Comparison of ENCODE assay signal across 8 cellular contexts in genomic region chr10:32958085-32958991, GRCh38. TPM values are rescaled to one million over a fixed set of nuclear protein-coding genes. Genes with fewer than 3 reads are reported as not detected.
A peak's percentile ranks its signal among the peaks of the same experiment; 100 is the strongest.
DNase-seq lines count a peak whose midpoint lies in the region; ATAC-seq, FAIRE-seq and TF ChIP-seq lines count a peak whose summit lies in the region.

Gene ITGB1 (minus strand): TSS chr10:32958230. CDS start chr10:32935558, 22,672 bp downstream.

- 0 out of 2 replicates have a peak, but pooled peaks have one; percentile 6 for TF ChIP-seq CTCF in HepG2 (CRISPR knock-in tag; IDR thresholded peaks at IDR 0.05)

- peak; percentile 93 to 94 for TF ChIP-seq POLR2A in HepG2 (IDR thresholded peaks at IDR 0.05; ENCODE audit: insufficient read depth in 1 of 2, low read depth in 2 of 2, low read length in 2 of 2)

- peaks cover 3% of the 10 kb centered on the region; the same call in 1 of the 2 replicates for H3K36me3 ChIP-seq in BLaER1
- H3K36me3 ChIP-seq in HepG2 (replicated peaks in 1 of 2; ENCODE audit: control insufficient read depth in 1 of 2, insufficient read depth in 2 of 2, low read length in 2 of 2), result peaks cover under 1 to 2% of the 10 kb centered on the region in 2 experiments; a peak in 1 of 5 replicates

- in situ Hi-C loops in HepG2 (cut with HindIII; ENCODE audit: extremely low pct_ligation_motif_present, low pct_unique_long_range_greater_than_20kb), result loop anchor here (5.0 kb wide), 1 partner anchor 49 kb away; no protein-coding TSS in a partner anchor

- ATAC-seq in GM19328 (IDR thresholded peaks at IDR 0.05; ENCODE audit: unreplicated experiment) (peak; percentile 82), HG03520 (IDR thresholded peaks at IDR 0.05; ENCODE audit: unreplicated experiment) (peak; percentile 63), HepG2 (peak; percentile 93)

- POLR2A ChIA-PET in HepG2 (lab: Yijun Ruan, JAX), result interaction anchor here (1.4 to 4.3 kb wide), 6 partner anchors 13 to 26 kb away, joined by 7 to 38 read pairs (median 12); no protein-coding TSS in a partner anchor

- CTCF ChIA-PET in HepG2 (lab: Yijun Ruan, JAX; ENCODE audit: low intra/inter-chr PET ratio, low total read pairs), result no interaction called here

- TF ChIP-seq EP300 in HepG2 (IDR thresholded peaks at IDR 0.05; ENCODE audit: low read depth in 2 of 2, low read length in 2 of 2), result peak in 1 of 2 experiments; percentile 52; a peak in 1 of 4 replicates
- peak; percentile 62 for TF ChIP-seq EP300 in HepG2 (CRISPR knock-in tag; IDR thresholded peaks at IDR 0.05; ENCODE audit: borderline replicate concordance)

- BruUV-seq in HepG2 (replicated peaks; lab: Mats Ljungman, UMichigan), result no TSS peak

- no peak within 1 kb of the TSS for H2AFZ ChIP-seq in HepG2 (ENCODE audit: low read length)

- no peak for FAIRE-seq in HepG2 (lab: Jason Lieb, UNC)

- peak; percentile 92 for DNase-seq in NCI-H748 (lab: John Stamatoyannopoulos, UW; ENCODE audit: unreplicated experiment)
- DNase-seq in activated CD4-positive, alpha-beta T cell treated with anti-CD3 and anti-CD28 coated beads, Interleukin-2, amount 50 U/mL, for 4 hours, result peak; percentile 71 to 76
- DNase-seq in dermis blood vessel endothelial cell, result peak; percentile 97
- peak; percentile 86 for DNase-seq in HepG2 (ENCODE audit: low spot score)
- DNase-seq in stimulated activated CD4-positive, alpha-beta T cell treated with anti-CD3 and anti-CD28 coated beads, Interleukin-2, amount 100 ng/mL, for 48 hours, result peak; percentile 76 to 81

- H3K79me2 ChIP-seq in HepG2 (ENCODE audit: insufficient read depth, low read length), result peaks cover 64% of the 10 kb centered on the region

- 1% methylated on average over 16 of the region's 94 CpGs for WGBS in HepG2 (ENCODE audit: low lambda C conversion rate)

- H3K27ac ChIP-seq in BLaER1 (peak within 1 kb of the TSS; percentile 92), HepG2 (ENCODE audit: extremely low read length, insufficient read depth, low read length) (peak within 1 kb of the TSS; percentile 96)

- H4K20me1 ChIP-seq in BLaER1 (peaks cover 42% of the 10 kb centered on the region), HepG2 (ENCODE audit: insufficient read depth, low read length) (peaks cover 33% of the 10 kb centered on the region)

- H3K4me3 ChIP-seq in BLaER1 (peak within 1 kb of the TSS; percentile 98), HepG2 (replicated peaks in 1 of 3; ENCODE audit: insufficient read depth in 1 of 3, low read depth in 2 of 3, low read length in 3 of 3) (peak within 1 kb of the TSS; percentile 91 to 95 (median 95))

- H3K27me3 ChIP-seq in BLaER1 (no peaks in the 10 kb centered on the region), HepG2 (ENCODE audit: control insufficient read depth in 1 of 2, insufficient read depth in 2 of 2, low read length in 2 of 2) (no peaks in the 10 kb centered on the region; a peak in 1 of 5 replicates)

- TF ChIP-seq RAD21 in HepG2 (CRISPR knock-in tag; IDR thresholded peaks at IDR 0.05), result peak; percentile 37; the same call in 1 of the 2 replicates

- H3K9me3 ChIP-seq in BLaER1 (no peaks in the 10 kb centered on the region), HepG2 (ENCODE audit: low read length) (no peaks in the 10 kb centered on the region)

- H3K4me1 ChIP-seq in BLaER1, result peaks cover 47% of the 10 kb centered on the region
- peaks cover 56% of the 10 kb centered on the region for H3K4me1 ChIP-seq in HepG2 (ENCODE audit: insufficient read depth, low read length)

- intact Hi-C loops in HepG2 (cut with micrococcal nuclease; ENCODE audit: unreplicated experiment), result loop anchor here (1.0 to 10.0 kb wide), 3 partner anchors 22 to 54 kb away; no protein-coding TSS in a partner anchor

- H3K9ac ChIP-seq in BLaER1 (peak within 1 kb of the TSS; percentile 95), HepG2 (ENCODE audit: insufficient read depth, low read depth, low read length) (peak within 1 kb of the TSS; percentile 99)

- H3K4me2 ChIP-seq in BLaER1, result peak within 1 kb of the TSS; percentile 92
- H3K4me2 ChIP-seq in HepG2 (ENCODE audit: low read depth, low read length), result peak within 1 kb of the TSS; percentile 87

TF ChIP-seq in HepG2, 621 proteins besides CTCF, POLR2A, EP300 and RAD21 (continues in another document):
- peak; percentile 70; the same call in 1 of the 2 replicates for TF ChIP-seq ZNF605 (CRISPR knock-in tag; IDR thresholded peaks at IDR 0.05)
- TF ChIP-seq ARNT2 (CRISPR knock-in tag; IDR thresholded peaks at IDR 0.05; ENCODE audit: low read depth), result peak; percentile 45; the same call in 1 of the 2 replicates
- peak; percentile 91 for TF ChIP-seq ZFX (CRISPR knock-in tag; IDR thresholded peaks at IDR 0.05; ENCODE audit: low read depth)
- peak; percentile 93 for TF ChIP-seq TAF1 (CRISPR knock-in tag; IDR thresholded peaks at IDR 0.05)
- TF ChIP-seq BRD4 (CRISPR knock-in tag; IDR thresholded peaks at IDR 0.05), result 0 out of 2 replicates have a peak, but pooled peaks have one; percentile 43
- TF ChIP-seq KDM5A (IDR thresholded peaks at IDR 0.05; ENCODE audit: borderline replicate concordance, low read length), result peak; percentile 32; the same call in 1 of the 2 replicates
- peak; percentile 48 for TF ChIP-seq E2F5 (CRISPR knock-in tag; conservative IDR thresholded peaks at IDR 0.05)
- no peak for TF ChIP-seq BCLAF1 (IDR thresholded peaks at IDR 0.05)
- peak; percentile 95 for TF ChIP-seq IKZF5 (CRISPR knock-in tag; IDR thresholded peaks at IDR 0.05)
- TF ChIP-seq ZFP82 (CRISPR knock-in tag; IDR thresholded peaks at IDR 0.05; ENCODE audit: borderline replicate concordance), result no peak
- no peak for TF ChIP-seq ZNF44 (CRISPR knock-in tag; IDR thresholded peaks at IDR 0.05)
- TF ChIP-seq AHR (CRISPR knock-in tag; IDR thresholded peaks at IDR 0.05), result peak; percentile 90; the same call in 1 of the 2 replicates

RNA-seq across cellular contexts. Expression of gene ITGB1, which starts in this region (rescaled TPM):
- total RNA-seq in dermis blood vessel endothelial cell (1,657 and 1,756 TPM in 2 replicates), HepG2 (2016; rRNA removed; fragmentation: Illumina TruSeq; extraction: Trizol) (123 and 190 TPM in 2 replicates)
- 12.8 and 13.0 TPM in 2 replicates for total RNA-seq in HepG2 (2016; cell fraction: cytosol; rRNA removed; fragmentation: Illumina TruSeq; extraction: Trizol; ENCODE audit: low read depth)
- total RNA-seq in HepG2 (2016; cell fraction: insoluble cytoplasmic fraction; rRNA removed; fragmentation: Illumina TruSeq; extraction: Trizol), result 125 and 196 TPM in 2 replicates
- total RNA-seq in HepG2 (2016; cell fraction: membrane; rRNA removed; fragmentation: Illumina TruSeq; extraction: Trizol), result 42.7 and 46.7 TPM in 2 replicates
- 196 and 214 TPM in 2 replicates for total RNA-seq in HepG2 (2016; cell fraction: nucleus; rRNA removed; fragmentation: Illumina TruSeq; extraction: Trizol)
- 182 and 204 TPM in 2 replicates for polyA plus RNA-seq in HepG2 (2011; rRNA removed)
- polyA plus RNA-seq in HepG2 (2011; cell fraction: cytosol; rRNA removed), result 96.4 and 188 TPM in 2 replicates
- polyA plus RNA-seq in HepG2 (2011; cell fraction: nucleus; rRNA removed), result 38.6 and 61.3 TPM in 2 replicates
- 233 and 276 TPM in 2 replicates for polyA plus RNA-seq in HepG2 (2012)
- polyA plus RNA-seq in HepG2 (2016; cell fraction: cytosol; fragmentation: Illumina TruSeq; extraction: Trizol; ENCODE audit: low read depth), result 7.7 and 7.8 TPM in 2 replicates
- polyA plus RNA-seq in HepG2 (2016; cell fraction: insoluble cytoplasmic fraction; fragmentation: Illumina TruSeq; extraction: Trizol; ENCODE audit: low read depth), result 97.9 and 104 TPM in 2 replicates
- 21.6 and 25.4 TPM in 2 replicates for polyA plus RNA-seq in HepG2 (2016; cell fraction: membrane; fragmentation: Illumina TruSeq; extraction: Trizol; ENCODE audit: low read depth)
- 187 and 204 TPM in 2 replicates for polyA plus RNA-seq in HepG2 (2016; cell fraction: nucleus; fragmentation: Illumina TruSeq; extraction: Trizol; ENCODE audit: insufficient read depth, low read depth)
- 148 and 185 TPM in 2 replicates for polyA minus RNA-seq in HepG2 (2011; rRNA and poly(A)+ RNA removed; ENCODE audit: low replicate concordance)
- 165 and 204 TPM in 2 replicates for polyA minus RNA-seq in HepG2 (2011; cell fraction: cytosol; rRNA and poly(A)+ RNA removed)
- polyA minus RNA-seq in HepG2 (2011; cell fraction: nucleus; rRNA and poly(A)+ RNA removed), result 170 and 220 TPM in 2 replicates

Comparison
In these comparisons a context has a peak if more than half of its experiments do, and no peak if none do; other contexts are left out.
1. Peak in every context shown above with its lines: DNase-seq, ATAC-seq, H3K4me3 ChIP-seq and H3K27ac ChIP-seq.